In the genomic region with DNA sequence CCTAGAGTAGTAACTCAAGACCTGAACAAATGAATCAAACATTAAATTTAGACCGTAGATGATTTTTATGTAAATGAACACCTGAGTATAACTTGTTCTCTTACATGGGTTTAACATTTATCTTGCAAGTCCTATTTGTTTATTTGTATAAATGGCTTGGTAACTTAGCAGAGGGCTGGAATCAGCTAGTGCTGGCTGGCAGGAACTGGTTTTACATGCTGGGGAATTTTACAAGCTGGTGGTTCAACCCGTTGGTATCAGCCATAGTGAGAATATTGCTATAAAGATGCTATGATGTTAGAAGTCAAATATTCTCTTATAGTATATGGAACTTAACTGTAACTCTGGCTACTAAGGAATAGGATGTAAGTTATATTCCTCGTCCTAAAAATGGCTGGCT, we compare ENCODE assay signal across 2 cellular contexts.
TF ChIP-seq lines count a peak whose summit lies in the region.

No MANE protein-coding gene starts in this region.

TF ChIP-seq in H1, 55 proteins besides CTCF, POLR2A, EP300 and RAD21:
- no peak for TF ChIP-seq TAF7 (optimal IDR thresholded peaks at IDR 0.05; ENCODE audit: borderline replicate concordance, low read depth, low read length)
- TF ChIP-seq POU5F1 (IDR thresholded peaks at IDR 0.05; ENCODE audit: low read depth, low read length): no peak
- TF ChIP-seq GTF2F1 (IDR thresholded peaks at IDR 0.05; ENCODE audit: borderline replicate concordance, low read depth, low read length): no peak
- TF ChIP-seq ATF3 (IDR thresholded peaks at IDR 0.05; ENCODE audit: insufficient read depth, low read depth, low read length): no peak
- TF ChIP-seq TCF12 (IDR thresholded peaks at IDR 0.05; ENCODE audit: low read depth, low read length): no peak

TF ChIP-seq in GM23338, 12 proteins besides CTCF, POLR2A, EP300 and RAD21:
- TF ChIP-seq STAT1 (IDR thresholded peaks at IDR 0.05; ENCODE audit: unreplicated experiment) (no peak), JUNB (IDR thresholded peaks at IDR 0.05; ENCODE audit: unreplicated experiment) (no peak), EZH2 (IDR thresholded peaks at IDR 0.05; ENCODE audit: low read depth, unreplicated experiment) (no peak), ZNF331 (CRISPR knock-in tag; IDR thresholded peaks at IDR 0.05; ENCODE audit: low read depth) (no peak), POLR2AphosphoS5 (IDR thresholded peaks at IDR 0.05; ENCODE audit: low read depth) (no peak), EZH2phosphoT487 (IDR thresholded peaks at IDR 0.05; ENCODE audit: unreplicated experiment) (no peak), NANOG (IDR thresholded peaks at IDR 0.05; ENCODE audit: borderline replicate concordance) (no peak), ZNF114 (CRISPR knock-in tag; IDR thresholded peaks at IDR 0.05) (no peak), CREB1 (CRISPR knock-in tag; IDR thresholded peaks at IDR 0.05; ENCODE audit: low read depth) (no peak)
- TF ChIP-seq, protein P1, sequence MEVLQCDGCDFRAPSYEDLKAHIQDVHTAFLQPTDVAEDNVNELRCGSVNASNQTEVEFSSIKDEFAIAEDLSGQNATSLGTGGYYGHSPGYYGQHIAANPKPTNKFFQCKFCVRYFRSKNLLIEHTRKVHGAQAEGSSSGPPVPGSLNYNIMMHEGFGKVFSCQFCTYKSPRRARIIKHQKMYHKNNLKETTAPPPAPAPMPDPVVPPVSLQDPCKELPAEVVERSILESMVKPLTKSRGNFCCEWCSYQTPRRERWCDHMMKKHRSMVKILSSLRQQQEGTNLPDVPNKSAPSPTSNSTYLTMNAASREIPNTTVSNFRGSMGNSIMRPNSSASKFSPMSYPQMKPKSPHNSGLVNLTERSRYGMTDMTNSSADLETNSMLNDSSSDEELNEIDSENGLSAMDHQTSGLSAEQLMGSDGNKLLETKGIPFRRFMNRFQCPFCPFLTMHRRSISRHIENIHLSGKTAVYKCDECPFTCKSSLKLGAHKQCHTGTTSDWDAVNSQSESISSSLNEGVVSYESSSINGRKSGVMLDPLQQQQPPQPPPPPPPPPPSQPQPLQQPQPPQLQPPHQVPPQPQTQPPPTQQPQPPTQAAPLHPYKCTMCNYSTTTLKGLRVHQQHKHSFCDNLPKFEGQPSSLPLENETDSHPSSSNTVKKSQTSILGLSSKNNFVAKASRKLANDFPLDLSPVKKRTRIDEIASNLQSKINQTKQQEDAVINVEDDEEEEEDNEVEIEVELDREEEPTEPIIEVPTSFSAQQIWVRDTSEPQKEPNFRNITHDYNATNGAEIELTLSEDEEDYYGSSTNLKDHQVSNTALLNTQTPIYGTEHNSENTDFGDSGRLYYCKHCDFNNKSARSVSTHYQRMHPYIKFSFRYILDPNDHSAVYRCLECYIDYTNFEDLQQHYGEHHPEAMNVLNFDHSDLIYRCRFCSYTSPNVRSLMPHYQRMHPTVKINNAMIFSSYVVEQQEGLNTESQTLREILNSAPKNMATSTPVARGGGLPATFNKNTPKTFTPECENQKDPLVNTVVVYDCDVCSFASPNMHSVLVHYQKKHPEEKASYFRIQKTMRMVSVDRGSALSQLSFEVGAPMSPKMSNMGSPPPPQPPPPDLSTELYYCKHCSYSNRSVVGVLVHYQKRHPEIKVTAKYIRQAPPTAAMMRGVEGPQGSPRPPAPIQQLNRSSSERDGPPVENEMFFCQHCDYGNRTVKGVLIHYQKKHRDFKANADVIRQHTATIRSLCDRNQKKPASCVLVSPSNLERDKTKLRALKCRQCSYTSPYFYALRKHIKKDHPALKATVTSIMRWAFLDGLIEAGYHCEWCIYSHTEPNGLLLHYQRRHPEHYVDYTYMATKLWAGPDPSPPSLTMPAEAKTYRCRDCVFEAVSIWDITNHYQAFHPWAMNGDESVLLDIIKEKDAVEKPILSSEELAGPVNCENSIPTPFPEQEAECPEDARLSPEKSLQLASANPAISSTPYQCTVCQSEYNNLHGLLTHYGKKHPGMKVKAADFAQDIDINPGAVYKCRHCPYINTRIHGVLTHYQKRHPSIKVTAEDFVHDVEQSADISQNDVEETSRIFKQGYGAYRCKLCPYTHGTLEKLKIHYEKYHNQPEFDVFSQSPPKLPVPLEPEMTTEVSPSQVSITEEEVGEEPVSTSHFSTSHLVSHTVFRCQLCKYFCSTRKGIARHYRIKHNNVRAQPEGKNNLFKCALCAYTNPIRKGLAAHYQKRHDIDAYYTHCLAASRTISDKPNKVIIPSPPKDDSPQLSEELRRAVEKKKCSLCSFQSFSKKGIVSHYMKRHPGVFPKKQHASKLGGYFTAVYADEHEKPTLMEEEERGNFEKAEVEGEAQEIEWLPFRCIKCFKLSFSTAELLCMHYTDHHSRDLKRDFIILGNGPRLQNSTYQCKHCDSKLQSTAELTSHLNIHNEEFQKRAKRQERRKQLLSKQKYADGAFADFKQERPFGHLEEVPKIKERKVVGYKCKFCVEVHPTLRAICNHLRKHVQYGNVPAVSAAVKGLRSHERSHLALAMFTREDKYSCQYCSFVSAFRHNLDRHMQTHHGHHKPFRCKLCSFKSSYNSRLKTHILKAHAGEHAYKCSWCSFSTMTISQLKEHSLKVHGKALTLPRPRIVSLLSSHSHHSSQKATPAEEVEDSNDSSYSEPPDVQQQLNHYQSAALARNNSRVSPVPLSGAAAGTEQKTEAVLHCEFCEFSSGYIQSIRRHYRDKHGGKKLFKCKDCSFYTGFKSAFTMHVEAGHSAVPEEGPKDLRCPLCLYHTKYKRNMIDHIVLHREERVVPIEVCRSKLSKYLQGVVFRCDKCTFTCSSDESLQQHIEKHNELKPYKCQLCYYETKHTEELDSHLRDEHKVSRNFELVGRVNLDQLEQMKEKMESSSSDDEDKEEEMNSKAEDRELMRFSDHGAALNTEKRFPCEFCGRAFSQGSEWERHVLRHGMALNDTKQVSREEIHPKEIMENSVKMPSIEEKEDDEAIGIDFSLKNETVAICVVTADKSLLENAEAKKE (CRISPR knock-in tag; IDR thresholded peaks at IDR 0.05): no peak
- TF ChIP-seq, protein P2, sequence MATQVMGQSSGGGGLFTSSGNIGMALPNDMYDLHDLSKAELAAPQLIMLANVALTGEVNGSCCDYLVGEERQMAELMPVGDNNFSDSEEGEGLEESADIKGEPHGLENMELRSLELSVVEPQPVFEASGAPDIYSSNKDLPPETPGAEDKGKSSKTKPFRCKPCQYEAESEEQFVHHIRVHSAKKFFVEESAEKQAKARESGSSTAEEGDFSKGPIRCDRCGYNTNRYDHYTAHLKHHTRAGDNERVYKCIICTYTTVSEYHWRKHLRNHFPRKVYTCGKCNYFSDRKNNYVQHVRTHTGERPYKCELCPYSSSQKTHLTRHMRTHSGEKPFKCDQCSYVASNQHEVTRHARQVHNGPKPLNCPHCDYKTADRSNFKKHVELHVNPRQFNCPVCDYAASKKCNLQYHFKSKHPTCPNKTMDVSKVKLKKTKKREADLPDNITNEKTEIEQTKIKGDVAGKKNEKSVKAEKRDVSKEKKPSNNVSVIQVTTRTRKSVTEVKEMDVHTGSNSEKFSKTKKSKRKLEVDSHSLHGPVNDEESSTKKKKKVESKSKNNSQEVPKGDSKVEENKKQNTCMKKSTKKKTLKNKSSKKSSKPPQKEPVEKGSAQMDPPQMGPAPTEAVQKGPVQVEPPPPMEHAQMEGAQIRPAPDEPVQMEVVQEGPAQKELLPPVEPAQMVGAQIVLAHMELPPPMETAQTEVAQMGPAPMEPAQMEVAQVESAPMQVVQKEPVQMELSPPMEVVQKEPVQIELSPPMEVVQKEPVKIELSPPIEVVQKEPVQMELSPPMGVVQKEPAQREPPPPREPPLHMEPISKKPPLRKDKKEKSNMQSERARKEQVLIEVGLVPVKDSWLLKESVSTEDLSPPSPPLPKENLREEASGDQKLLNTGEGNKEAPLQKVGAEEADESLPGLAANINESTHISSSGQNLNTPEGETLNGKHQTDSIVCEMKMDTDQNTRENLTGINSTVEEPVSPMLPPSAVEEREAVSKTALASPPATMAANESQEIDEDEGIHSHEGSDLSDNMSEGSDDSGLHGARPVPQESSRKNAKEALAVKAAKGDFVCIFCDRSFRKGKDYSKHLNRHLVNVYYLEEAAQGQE (IDR thresholded peaks at IDR 0.05; ENCODE audit: unreplicated experiment): no peak
- TF ChIP-seq, protein P3, sequence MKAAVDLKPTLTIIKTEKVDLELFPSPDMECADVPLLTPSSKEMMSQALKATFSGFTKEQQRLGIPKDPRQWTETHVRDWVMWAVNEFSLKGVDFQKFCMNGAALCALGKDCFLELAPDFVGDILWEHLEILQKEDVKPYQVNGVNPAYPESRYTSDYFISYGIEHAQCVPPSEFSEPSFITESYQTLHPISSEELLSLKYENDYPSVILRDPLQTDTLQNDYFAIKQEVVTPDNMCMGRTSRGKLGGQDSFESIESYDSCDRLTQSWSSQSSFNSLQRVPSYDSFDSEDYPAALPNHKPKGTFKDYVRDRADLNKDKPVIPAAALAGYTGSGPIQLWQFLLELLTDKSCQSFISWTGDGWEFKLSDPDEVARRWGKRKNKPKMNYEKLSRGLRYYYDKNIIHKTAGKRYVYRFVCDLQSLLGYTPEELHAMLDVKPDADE (IDR thresholded peaks at IDR 0.05): no peak
